ENCODE assay signal across 15 cellular contexts in the genomic region with DNA sequence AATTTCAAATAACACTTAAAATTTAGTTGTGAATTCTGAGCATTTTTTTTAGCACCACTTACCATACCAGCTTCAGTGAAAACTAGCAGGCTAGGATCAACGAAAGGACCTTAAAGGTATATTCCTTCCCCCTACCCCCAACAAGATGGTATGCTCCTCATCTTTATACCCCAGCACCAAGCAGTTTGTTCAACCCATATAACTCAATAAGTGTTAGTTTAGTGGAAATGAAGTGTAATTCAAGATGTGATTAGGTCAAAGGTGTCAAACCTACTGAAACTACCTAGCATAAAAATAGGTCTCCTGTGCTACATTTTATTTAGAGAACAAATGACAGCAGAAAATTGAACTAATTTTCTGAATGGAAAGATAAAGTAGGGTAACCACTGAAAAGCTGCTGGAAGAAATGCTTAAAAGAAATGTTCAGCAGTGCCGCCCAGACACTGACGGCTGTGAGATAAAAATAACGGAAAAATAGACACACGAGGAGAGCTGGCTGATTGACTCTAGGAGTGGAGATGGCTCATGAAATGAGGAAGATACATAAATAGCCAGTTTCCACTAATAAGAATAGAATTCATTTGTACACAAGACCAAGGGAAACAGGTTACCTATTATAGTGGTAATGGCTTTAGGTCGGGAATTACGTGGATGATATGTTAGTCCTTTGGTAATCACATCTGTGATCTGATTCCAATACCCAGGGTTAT.
DNase-seq lines count a peak whose midpoint lies in the region; ATAC-seq and TF ChIP-seq lines count a peak whose summit lies in the region.
"Had no signal": no experiment of that assay in that cellular context is flagged by ENCODE, and none has a peak within 500 bp of the region (broad histone marks: within the 10 kb centered on the region; RNA-seq: fewer than 3 reads in every experiment).

No MANE protein-coding gene starts in this region.

- ATAC-seq in GM19397 (IDR thresholded peaks at IDR 0.05; ENCODE audit: unreplicated experiment), result peak; percentile 25
- ATAC-seq in HG03439 (IDR thresholded peaks at IDR 0.05; ENCODE audit: unreplicated experiment), result peak; percentile 30
- ATAC-seq in central memory CD8-positive, alpha-beta T cell (replicated peaks; ENCODE audit: extremely low read depth, poor library complexity, severe bottlenecking), result no peak
- ATAC-seq: activated CD4-positive, alpha-beta T cell treated with anti-CD3 and anti-CD28 coated beads for 36 hours; activated T-cell treated with anti-CD3 and anti-CD28 coated beads, Interleukin-2, amount 50 U/mL, for 4 hours; Panc1; upper lobe of right lung had no signal

- H3K36me3 Mint-ChIP-seq in central memory CD8-positive, alpha-beta T cell (ENCODE audit: insufficient read depth), result no peaks in the 10 kb centered on the region
- peaks cover 5% of the 10 kb centered on the region for H3K36me3 Mint-ChIP-seq in activated T-helper 1 cell treated with anti-CD3 and anti-CD28 coated beads, Interleukin-12 subunit alpha, Interleukin-12 subunit beta, Interleukin-2, Interleukin-4 antibody, amounts not matched to agents 30 ng/mL and 10 ng/mL and 1 ng/mL, durations not matched to agents 14 hours and 24 hours and 36 hours (ENCODE audit: low read depth)

- no peaks in the 10 kb centered on the region for H3K27me3 Mint-ChIP-seq in central memory CD8-positive, alpha-beta T cell
- H3K27me3 Mint-ChIP-seq in activated T-helper 1 cell treated with anti-CD3 and anti-CD28 coated beads, Interleukin-12 subunit alpha, Interleukin-12 subunit beta, Interleukin-2, Interleukin-4 antibody, amounts not matched to agents 30 ng/mL and 10 ng/mL and 1 ng/mL, durations not matched to agents 14 hours and 24 hours and 36 hours (ENCODE audit: insufficient read depth), result peaks cover 15% of the 10 kb centered on the region
- H3K27me3 Mint-ChIP-seq: activated CD4-positive, alpha-beta T cell treated with anti-CD3 and anti-CD28 coated beads for 36 hours had no signal

- CTCF ChIA-PET in GM10248 (lab: Yijun Ruan, JAX), result interaction anchor here (1.4 kb wide), 1 partner anchor 13 kb away, joined by 4 read pairs; no protein-coding TSS in a partner anchor

- peaks cover 23% of the 10 kb centered on the region for H3K4me1 Mint-ChIP-seq in central memory CD8-positive, alpha-beta T cell
- peaks cover 21% of the 10 kb centered on the region for H3K4me1 Mint-ChIP-seq in activated T-helper 1 cell treated with anti-CD3 and anti-CD28 coated beads, Interleukin-12 subunit alpha, Interleukin-12 subunit beta, Interleukin-2, Interleukin-4 antibody, amounts not matched to agents 30 ng/mL and 10 ng/mL and 1 ng/mL, durations not matched to agents 14 hours and 24 hours and 36 hours (ENCODE audit: low read depth)

- peak; percentile 20 for DNase-seq in GM10248 (ENCODE audit: extremely low spot score)
- DNase-seq in central memory CD8-positive, alpha-beta T cell (ENCODE audit: low spot score in 2 of 2), result no peak
- no peak for DNase-seq in posterior cingulate gyrus
- DNase-seq in posterior vena cava (ENCODE audit: low spot score), result no peak
- no peak for DNase-seq in NCI-H2171 (lab: John Stamatoyannopoulos, UW)
- DNase-seq in activated T-helper 1 cell treated with anti-CD3 and anti-CD28 coated beads, Interleukin-12 subunit alpha, Interleukin-12 subunit beta, Interleukin-2, Interleukin-4 antibody, amounts not matched to agents 30 ng/mL and 10 ng/mL and 1 ng/mL, durations not matched to agents 14 hours and 24 hours and 36 hours (ENCODE audit: low spot score), result no peak
- DNase-seq: activated CD4-positive, alpha-beta T cell treated with anti-CD3 and anti-CD28 coated beads for 36 hours; activated T-cell treated with anti-CD3 and anti-CD28 coated beads, Interleukin-2, amount 50 U/mL, for 4 hours; NCI-H1417; stimulated activated CD4-positive, alpha-beta T cell treated with anti-CD3 and anti-CD28 coated beads, Interleukin-4, amount 100 ng/mL, for 1 hour; T-helper 1 cell; upper lobe of right lung had no signal

- TF ChIP-seq CTCF in GM10248 (IDR thresholded peaks at IDR 0.05; ENCODE audit: control extremely low read depth, extremely low read depth, low read depth, missing control alignments), result no peak

- H3K9me3 Mint-ChIP-seq in central memory CD8-positive, alpha-beta T cell, result no peaks in the 10 kb centered on the region
- peaks cover 6% of the 10 kb centered on the region for H3K9me3 Mint-ChIP-seq in activated T-helper 1 cell treated with anti-CD3 and anti-CD28 coated beads, Interleukin-12 subunit alpha, Interleukin-12 subunit beta, Interleukin-2, Interleukin-4 antibody, amounts not matched to agents 30 ng/mL and 10 ng/mL and 1 ng/mL, durations not matched to agents 14 hours and 24 hours and 36 hours
- H3K9me3 Mint-ChIP-seq: activated T-cell treated with anti-CD3 and anti-CD28 coated beads, Interleukin-2, amount 50 U/mL, for 4 hours had no signal

- H3K27ac Mint-ChIP-seq in central memory CD8-positive, alpha-beta T cell (ENCODE audit: low read depth), result peak overlapping the region; percentile 7
- no peak overlapping the region for H3K27ac Mint-ChIP-seq in activated T-helper 1 cell treated with anti-CD3 and anti-CD28 coated beads, Interleukin-12 subunit alpha, Interleukin-12 subunit beta, Interleukin-2, Interleukin-4 antibody, amounts not matched to agents 30 ng/mL and 10 ng/mL and 1 ng/mL, durations not matched to agents 14 hours and 24 hours and 36 hours
- H3K27ac Mint-ChIP-seq: activated CD4-positive, alpha-beta T cell treated with anti-CD3 and anti-CD28 coated beads for 36 hours had no signal

- POLR2A ChIA-PET in GM10248 (lab: Yijun Ruan, JAX), result no interaction called here

- H3K4me3 Mint-ChIP-seq in central memory CD8-positive, alpha-beta T cell, result no peak overlapping the region
- no peak overlapping the region for H3K4me3 Mint-ChIP-seq in activated T-helper 1 cell treated with anti-CD3 and anti-CD28 coated beads, Interleukin-12 subunit alpha, Interleukin-12 subunit beta, Interleukin-2, Interleukin-4 antibody, amounts not matched to agents 30 ng/mL and 10 ng/mL and 1 ng/mL, durations not matched to agents 14 hours and 24 hours and 36 hours
- H3K4me3 Mint-ChIP-seq: activated CD4-positive, alpha-beta T cell treated with anti-CD3 and anti-CD28 coated beads for 36 hours; activated T-cell treated with anti-CD3 and anti-CD28 coated beads, Interleukin-2, amount 50 U/mL, for 4 hours had no signal

- intact Hi-C loops in posterior cingulate gyrus (cut with DNase I), result no loop called here
- intact Hi-C loops in posterior vena cava (cut with DNase I), result no loop called here
- intact Hi-C loops in activated T-helper 1 cell treated with anti-CD3 and anti-CD28 coated beads, Interleukin-12 subunit alpha, Interleukin-12 subunit beta, Interleukin-2, Interleukin-4 antibody, amounts not matched to agents 30 ng/mL and 10 ng/mL and 1 ng/mL, durations not matched to agents 14 hours and 24 hours and 36 hours (cut with micrococcal nuclease), result no loop called here
